In the genomic region with DNA sequence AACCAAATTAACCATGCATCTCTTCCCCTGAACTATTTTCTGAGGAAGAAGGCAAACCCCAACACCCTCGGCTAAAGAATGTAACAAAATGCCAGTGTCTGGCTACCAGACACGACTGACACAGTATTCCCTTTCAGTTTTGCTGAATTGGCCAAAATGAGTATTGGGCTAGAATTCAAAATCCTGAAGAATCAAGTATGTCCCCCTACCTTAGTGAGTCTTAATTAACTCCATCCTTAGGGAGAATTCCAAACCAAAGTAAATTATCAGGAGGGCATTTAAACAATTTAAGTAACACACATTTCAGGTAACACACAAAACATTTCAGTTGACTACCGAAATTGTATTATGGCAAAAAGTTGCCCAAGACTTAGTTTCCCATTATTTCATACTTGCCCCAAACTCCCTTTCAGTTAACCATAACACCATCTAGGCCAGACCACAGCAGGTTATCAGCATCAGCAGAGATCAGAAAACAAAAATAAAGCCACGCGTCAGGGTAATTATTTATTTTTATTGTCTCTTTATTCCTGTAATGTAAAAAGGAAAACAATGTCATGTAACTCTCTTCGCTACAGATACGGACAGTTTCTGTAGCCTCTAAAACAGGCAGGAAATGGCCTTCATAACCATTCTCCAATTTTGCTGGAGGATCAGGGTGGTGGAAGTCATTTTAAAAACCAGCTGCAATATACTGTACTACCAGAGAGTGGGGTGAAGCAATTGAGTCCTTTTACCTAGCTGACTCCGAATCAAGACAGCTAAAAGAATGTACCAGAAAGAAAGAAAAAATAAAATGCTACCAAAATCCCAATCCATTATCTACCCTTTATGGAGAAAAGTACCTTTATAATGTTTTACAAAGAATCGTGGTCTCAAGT, we compare ENCODE assay signal across 8 cellular contexts. TPM values are rescaled to one million over a fixed set of nuclear protein-coding genes. Genes with fewer than 3 reads are reported as not detected.
DNase-seq lines count a peak whose midpoint lies in the region; ATAC-seq and TF ChIP-seq lines count a peak whose summit lies in the region.

No MANE protein-coding gene starts in this region.

- no peak overlapping the region for H3K18ac ChIP-seq in trophoblast cell (ENCODE audit: low read length)

- H3K27ac ChIP-seq in CD4-positive, CD25-positive, alpha-beta regulatory T cell (ENCODE audit: insufficient read depth, low read length, poor library complexity, severe bottlenecking): peak overlapping the region; percentile 94
- H3K27ac ChIP-seq in esophagus squamous epithelium: peak overlapping the region; percentile 81 to 98 (median 96)
- peak overlapping the region; percentile 22 for H3K27ac ChIP-seq in trophoblast cell (ENCODE audit: low read depth, low read length)

- WGBS in esophagus squamous epithelium, 2 donors: 5 to 6% methylated on average over 9 of the region's 9 CpGs
- no CpG with 5 or more reads among the region's 9 CpGs for WGBS in trophoblast cell (ENCODE audit: extremely low coverage, insufficient coverage, insufficient read length)

- no peak overlapping the region for H2BK120ac ChIP-seq in trophoblast cell (ENCODE audit: insufficient read depth, low read length, poor library complexity)

- no peaks in the 10 kb centered on the region for H3K9me3 ChIP-seq in CD4-positive, CD25-positive, alpha-beta regulatory T cell (ENCODE audit: control insufficient read depth in 2 of 2, low read length in 2 of 2)
- H3K9me3 ChIP-seq in esophagus squamous epithelium (no peaks in the 10 kb centered on the region), trophoblast cell (ENCODE audit: insufficient read depth, low read depth, low read length) (no peaks in the 10 kb centered on the region)

- no peak overlapping the region for H2BK5ac ChIP-seq in trophoblast cell (ENCODE audit: low read depth, low read length, poor library complexity)

- H3K14ac ChIP-seq in trophoblast cell (ENCODE audit: low read length): no peak overlapping the region

- no peak for TF ChIP-seq POLR2A in esophagus squamous epithelium (IDR thresholded peaks at IDR 0.05)

- no peak overlapping the region for H2AFZ ChIP-seq in trophoblast cell (ENCODE audit: insufficient read depth, low read length, poor library complexity)

- H3K4me1 ChIP-seq in CD4-positive, CD25-positive, alpha-beta regulatory T cell (ENCODE audit: control insufficient read depth, insufficient read depth, low read length, poor library complexity, severe bottlenecking): peaks cover 84% of the 10 kb centered on the region
- H3K4me1 ChIP-seq in esophagus squamous epithelium (peaks cover 24 to 81% (median 53%) of the 10 kb centered on the region in 3 donors), trophoblast cell (ENCODE audit: control insufficient read depth in 1 of 2, insufficient read depth in 2 of 2, low read length in 2 of 2) (peaks cover 7 to 8% of the 10 kb centered on the region in 2 experiments)

- no peak overlapping the region for H4K91ac ChIP-seq in trophoblast cell (ENCODE audit: low read depth, low read length)

- H3K9me3 Mint-ChIP-seq in CD4-positive, CD25-positive, alpha-beta regulatory T cell: no peaks in the 10 kb centered on the region
- H3K9me3 Mint-ChIP-seq in HFFc6: no peaks in the 10 kb centered on the region
- H3K9me3 Mint-ChIP-seq in T-helper 1 cell treated with Interleukin-12 subunit alpha and Interleukin-12 subunit beta and Interleukin-4 antibody, amounts not matched to agents 30 μg/mL and 1 μg/mL, for 36 hours: no peaks in the 10 kb centered on the region

- peak in 2 of 3 donors; percentile 55 to 81 for DNase-seq in CD4-positive, CD25-positive, alpha-beta regulatory T cell
- DNase-seq in HFFc6 (peak; percentile 49), esophagus squamous epithelium (lab: John Stamatoyannopoulos, UW) (no peak), trophoblast cell (peak in 1 of 2 donors; percentile 41), HPDE6-E6E7 (ENCODE audit: extremely low spot score) (no peak), NCI-H187 (lab: John Stamatoyannopoulos, UW) (no peak)

- H3K4me3 ChIP-seq in CD4-positive, CD25-positive, alpha-beta regulatory T cell (ENCODE audit: low read depth, low read length): peak overlapping the region; percentile 97
- peak overlapping the region; percentile 83 to 93 (median 90) for H3K4me3 ChIP-seq in esophagus squamous epithelium
- no peak overlapping the region for H3K4me3 ChIP-seq in trophoblast cell (ENCODE audit: low read depth, low read length)

- H3K36me3 Mint-ChIP-seq in CD4-positive, CD25-positive, alpha-beta regulatory T cell: peaks cover 5% of the 10 kb centered on the region
- H3K36me3 Mint-ChIP-seq in HFFc6 (ENCODE audit: low read depth): peaks cover 47% of the 10 kb centered on the region
- H3K36me3 Mint-ChIP-seq in T-helper 1 cell treated with Interleukin-12 subunit alpha and Interleukin-12 subunit beta and Interleukin-4 antibody, amounts not matched to agents 30 μg/mL and 1 μg/mL, for 36 hours (ENCODE audit: low read depth): peaks cover 56% of the 10 kb centered on the region

- H3K4me3 Mint-ChIP-seq in CD4-positive, CD25-positive, alpha-beta regulatory T cell: peak overlapping the region; percentile 94 to 99 (median 98)
- peak overlapping the region; percentile 91 for H3K4me3 Mint-ChIP-seq in HFFc6
- peak overlapping the region; percentile 93 for H3K4me3 Mint-ChIP-seq in T-helper 1 cell treated with Interleukin-12 subunit alpha and Interleukin-12 subunit beta and Interleukin-4 antibody, amounts not matched to agents 30 μg/mL and 1 μg/mL, for 36 hours

- H3K79me2 ChIP-seq in trophoblast cell (ENCODE audit: control insufficient read depth, insufficient read depth, low read length, poor library complexity): peaks cover 41% of the 10 kb centered on the region

- H3K27ac Mint-ChIP-seq in CD4-positive, CD25-positive, alpha-beta regulatory T cell: peak overlapping the region; percentile 89 to 97 (median 96)
- H3K27ac Mint-ChIP-seq in HFFc6: peak overlapping the region; percentile 97
- H3K27ac Mint-ChIP-seq in T-helper 1 cell treated with Interleukin-12 subunit alpha and Interleukin-12 subunit beta and Interleukin-4 antibody, amounts not matched to agents 30 μg/mL and 1 μg/mL, for 36 hours: peak overlapping the region; percentile 90

- no peaks in the 10 kb centered on the region for H3K27me3 ChIP-seq in CD4-positive, CD25-positive, alpha-beta regulatory T cell (ENCODE audit: control insufficient read depth, insufficient read depth, low read length)
- H3K27me3 ChIP-seq in esophagus squamous epithelium: no peaks in the 10 kb centered on the region
- no peaks in the 10 kb centered on the region for H3K27me3 ChIP-seq in trophoblast cell (ENCODE audit: insufficient read depth, low read length)

- no peak overlapping the region for H2AK5ac ChIP-seq in trophoblast cell (ENCODE audit: low read length)

- peak; percentile 10 to 15 for ATAC-seq in CD4-positive, CD25-positive, alpha-beta regulatory T cell (ENCODE audit: low read depth in 2 of 2)
- ATAC-seq in GM21423 (IDR thresholded peaks at IDR 0.05; ENCODE audit: unreplicated experiment): no peak

- H3K36me3 ChIP-seq in CD4-positive, CD25-positive, alpha-beta regulatory T cell (ENCODE audit: control insufficient read depth, insufficient read depth, low read length): no peaks in the 10 kb centered on the region
- peaks cover 0 to 5% (median 0%) of the 10 kb centered on the region in 3 donors for H3K36me3 ChIP-seq in esophagus squamous epithelium
- H3K36me3 ChIP-seq in trophoblast cell (ENCODE audit: control insufficient read depth in 1 of 2, insufficient read depth in 2 of 2, low read length in 2 of 2): peaks cover 2 to 6% of the 10 kb centered on the region in 2 experiments

- peak overlapping the region; percentile 93 for H3K4ac ChIP-seq in trophoblast cell (ENCODE audit: low read depth, low read length)

- TF ChIP-seq CTCF in HFFc6 (IDR thresholded peaks at IDR 0.05) (peak; percentile 61), esophagus squamous epithelium (IDR thresholded peaks at IDR 0.05) (peak in 2 of 6 experiments; percentile 29 to 44)

- H2BK12ac ChIP-seq in trophoblast cell (ENCODE audit: low read length): no peak overlapping the region

- H3K23ac ChIP-seq in trophoblast cell (ENCODE audit: low read length): no peak overlapping the region

- H3K79me1 ChIP-seq in trophoblast cell (ENCODE audit: low read length): peaks cover 26% of the 10 kb centered on the region

- peak overlapping the region; percentile 72 for H3K4me2 ChIP-seq in trophoblast cell (ENCODE audit: low read length)

- peaks cover 6% of the 10 kb centered on the region for H3K27me3 Mint-ChIP-seq in CD4-positive, CD25-positive, alpha-beta regulatory T cell
- peaks cover 4% of the 10 kb centered on the region; the same call in 1 of the 2 replicates for H3K27me3 Mint-ChIP-seq in HFFc6 (ENCODE audit: insufficient read depth)
- H3K27me3 Mint-ChIP-seq in T-helper 1 cell treated with Interleukin-12 subunit alpha and Interleukin-12 subunit beta and Interleukin-4 antibody, amounts not matched to agents 30 μg/mL and 1 μg/mL, for 36 hours (ENCODE audit: low read depth): no peaks in the 10 kb centered on the region

- no peak overlapping the region for H4K8ac ChIP-seq in trophoblast cell (ENCODE audit: low read depth, low read length)

- H3K4me1 Mint-ChIP-seq in CD4-positive, CD25-positive, alpha-beta regulatory T cell: peaks cover 33 to 78% (median 69%) of the 10 kb centered on the region in 4 donors
- H3K4me1 Mint-ChIP-seq in HFFc6 (ENCODE audit: low read depth): peaks cover 75% of the 10 kb centered on the region
- peaks cover 58% of the 10 kb centered on the region for H3K4me1 Mint-ChIP-seq in T-helper 1 cell treated with Interleukin-12 subunit alpha and Interleukin-12 subunit beta and Interleukin-4 antibody, amounts not matched to agents 30 μg/mL and 1 μg/mL, for 36 hours (ENCODE audit: low read depth)

- H3K9ac ChIP-seq in trophoblast cell (ENCODE audit: low read length): no peak overlapping the region

- no peak overlapping the region for H4K12ac ChIP-seq in trophoblast cell (ENCODE audit: low read depth, low read length)

- intact Hi-C loops in esophagus squamous epithelium (cut with DNase I): no loop called here

RNA-seq across cellular contexts. Expression of gene SNX5, which starts 1.9 kb away (rescaled TPM):
- 71.9 TPM for total RNA-seq in CD4-positive, CD25-positive, alpha-beta regulatory T cell
- 10 to 100 TPM; 71.9 to 82.8 (median 78.9) TPM for polyA plus RNA-seq in CD4-positive, CD25-positive, alpha-beta regulatory T cell
- total RNA-seq in HFFc6 (2021; fragmentation: NEBNext Ultra II Directional; extraction: Animal tissue kit (Norgen Biotek cat#: 25700)): 10 to 100 TPM; 69.6 to 97.5 (median 81.8) TPM
- total RNA-seq in esophagus squamous epithelium: 100 to 1,000 TPM in 2 of 4 donors, 10 to 100 TPM in 2; 43.6 to 137 (median 98.5) TPM
- 333 and 360 TPM in 2 replicates for polyA plus RNA-seq in trophoblast cell (2013)

RNA-seq across cellular contexts. Expression of gene MGME1, which starts 2.1 kb away (rescaled TPM):
- total RNA-seq in CD4-positive, CD25-positive, alpha-beta regulatory T cell: 19.2 TPM
- 10 to 100 TPM; 10.6 to 18.8 (median 14.3) TPM for polyA plus RNA-seq in CD4-positive, CD25-positive, alpha-beta regulatory T cell
- total RNA-seq in HFFc6 (2021; fragmentation: NEBNext Ultra II Directional; extraction: Animal tissue kit (Norgen Biotek cat#: 25700)): 10 to 100 TPM; 12.7 to 19.2 (median 17.9) TPM
- 10 to 100 TPM; 11.2 to 18.9 (median 12.0) TPM for total RNA-seq in esophagus squamous epithelium
- polyA plus RNA-seq in trophoblast cell (2013): 20.7 and 21.8 TPM in 2 replicates

Comparison
In these comparisons a context has a peak if more than half of its experiments do, and no peak if none do; other contexts are left out.
1. DNase-seq: peak in CD4-positive, CD25-positive, alpha-beta regulatory T cell (2 of 3) and HFFc6 (single experiment); none in esophagus squamous epithelium (single experiment), HPDE6-E6E7 (single experiment) and NCI-H187 (0 of 2).
2. H3K27ac ChIP-seq: peak in every context shown above with its lines; median percentile 96 in esophagus squamous epithelium; 94 in CD4-positive, CD25-positive, alpha-beta regulatory T cell; 22 in trophoblast cell.
3. Peak in every context shown above with its lines, with median percentiles within 50 percentile points of each other: H3K27ac Mint-ChIP-seq and H3K4me3 Mint-ChIP-seq.